In the genomic region with DNA sequence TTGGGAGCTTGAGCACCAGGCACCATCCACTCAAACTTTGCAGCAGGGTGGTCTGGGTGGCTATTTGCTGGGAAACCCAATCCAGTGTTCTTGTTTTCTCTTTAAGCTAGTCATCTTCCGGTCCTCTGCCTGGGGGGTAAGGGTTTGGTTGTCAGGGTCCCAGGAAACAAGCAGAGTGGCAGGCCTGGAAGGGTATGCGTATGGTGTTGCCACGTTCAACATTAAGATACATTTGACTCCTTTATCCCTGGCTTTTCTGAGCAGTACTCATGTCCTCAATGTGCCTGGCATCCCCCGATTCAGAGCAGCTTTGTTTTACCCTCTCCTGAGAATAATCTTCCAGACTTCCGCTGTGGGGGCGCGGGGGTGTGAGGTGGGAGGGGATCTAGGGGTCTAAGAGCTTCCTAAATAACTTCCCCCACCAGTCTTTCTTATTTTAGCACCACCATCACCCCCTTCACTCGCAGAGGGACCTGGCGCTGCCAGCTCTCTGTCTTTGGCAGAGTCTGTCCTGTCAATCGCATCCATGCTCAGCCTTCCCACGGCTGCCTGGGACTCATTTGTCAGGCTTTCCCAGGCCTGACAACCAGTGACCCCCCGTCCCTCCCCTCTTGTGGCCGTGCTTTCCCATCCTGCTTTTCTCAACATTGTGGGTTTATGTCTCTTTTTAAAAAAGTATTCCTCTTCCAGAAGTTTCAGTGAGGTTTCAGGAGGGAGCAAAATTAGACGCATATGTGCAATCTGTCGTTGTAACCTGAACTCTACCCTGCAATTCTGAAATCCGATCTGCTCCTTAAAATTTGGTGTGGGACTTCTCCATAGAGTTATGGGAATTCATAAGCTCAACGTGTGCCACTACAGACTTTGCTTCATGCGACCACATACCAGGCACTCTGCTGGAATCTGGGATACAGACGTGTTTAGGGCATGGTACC, we compare ENCODE assay signal across 13 cellular contexts. TPM values are rescaled to one million over a fixed set of nuclear protein-coding genes. Genes with fewer than 3 reads are reported as not detected.
DNase-seq lines count a peak whose midpoint lies in the region; ATAC-seq and TF ChIP-seq lines count a peak whose summit lies in the region.
"Had no signal": no experiment of that assay in that cellular context is flagged by ENCODE, and none has a peak within 500 bp of the region (broad histone marks: within the 10 kb centered on the region; RNA-seq: fewer than 3 reads in every experiment).

No MANE protein-coding gene starts in this region.

- peak; percentile 37 for DNase-seq in activated effector memory CD4-positive, alpha-beta T cell treated with anti-CD3 and anti-CD28 coated beads, Interleukin-2, amount 50 U/mL, for 16 hours
- DNase-seq in activated effector memory CD4-positive, alpha-beta T cell treated with Interleukin-2 at 50 U/mL for 16 hours, result no peak
- DNase-seq in brain microvascular endothelial cell (peak; percentile 61), iris pigment epithelial cell (ENCODE audit: low read depth) (peak; percentile 25), type B pancreatic cell (ENCODE audit: extremely low spot score, unreplicated experiment) (no peak), NAMALWA (ENCODE audit: low spot score) (no peak)
- DNase-seq: activated CD4-positive, CD25-positive, alpha-beta regulatory T cell; kidney; natural killer cell; SW 1271 had no signal

- H3K4me1 Mint-ChIP-seq in type B pancreatic cell (ENCODE audit: unreplicated experiment), result peaks cover 29% of the 10 kb centered on the region

- no peaks in the 10 kb centered on the region for H3K27me3 Mint-ChIP-seq in type B pancreatic cell

- ATAC-seq in HG03378 (IDR thresholded peaks at IDR 0.05; ENCODE audit: unreplicated experiment), result no peak
- ATAC-seq in HG02884 (IDR thresholded peaks at IDR 0.05; ENCODE audit: unreplicated experiment), result no peak
- ATAC-seq: A549, natural killer cell had no signal

- H3K4me3 Mint-ChIP-seq in type B pancreatic cell, result peak overlapping the region; percentile 30
- H3K4me3 Mint-ChIP-seq: natural killer cell had no signal

- TF ChIP-seq CTCF in brain microvascular endothelial cell (IDR thresholded peaks at IDR 0.05; ENCODE audit: low read depth, low read length, missing control alignments) (no peak), type B pancreatic cell (conservative IDR thresholded peaks at IDR 0.05) (no peak)

- no peaks in the 10 kb centered on the region for H3K36me3 Mint-ChIP-seq in type B pancreatic cell
- H3K36me3 Mint-ChIP-seq: natural killer cell had no signal

- in situ Hi-C loops in brain microvascular endothelial cell (cut with HindIII; ENCODE audit: low pct_ligation_motif_present, low sequenced_read_pairs), result no loop called here

- peak overlapping the region; percentile 78 for H3K27ac Mint-ChIP-seq in type B pancreatic cell
- H3K27ac Mint-ChIP-seq: natural killer cell had no signal

- no peaks in the 10 kb centered on the region for H3K27me3 ChIP-seq in brain microvascular endothelial cell (replicated peaks)

- H3K36me3 ChIP-seq in brain microvascular endothelial cell (replicated peaks), result no peaks in the 10 kb centered on the region

- H3K9me3 Mint-ChIP-seq in type B pancreatic cell, result peaks cover 10% of the 10 kb centered on the region
- H3K9me3 Mint-ChIP-seq: natural killer cell had no signal

- H3K4me3 ChIP-seq in brain microvascular endothelial cell (ENCODE audit: low read depth, low read length), result no peak overlapping the region
- H3K4me3 ChIP-seq: A549 had no signal

- H3K27ac ChIP-seq in brain microvascular endothelial cell, result peak overlapping the region; percentile 49
- H3K27ac ChIP-seq: A549 had no signal

RNA-seq across cellular contexts. Expression of a gene that starts 27.0 kb away (rescaled TPM):
- 94.1 and 164 TPM in 2 replicates for total RNA-seq in type B pancreatic cell (ENCODE audit: low replicate concordance)

Comparison
In these comparisons a context has a peak if more than half of its experiments do, and no peak if none do; other contexts are left out.
1. DNase-seq: peak in activated effector memory CD4-positive, alpha-beta T cell treated with anti-CD3 and anti-CD28 coated beads, Interleukin-2, amount 50 U/mL, for 16 hours (single experiment), brain microvascular endothelial cell (single experiment) and iris pigment epithelial cell (single experiment); none in activated effector memory CD4-positive, alpha-beta T cell treated with Interleukin-2 at 50 U/mL for 16 hours (single experiment), type B pancreatic cell (single experiment) and NAMALWA (single experiment).